1 cellular context compared by ENCODE assay signal in the genomic region with DNA sequence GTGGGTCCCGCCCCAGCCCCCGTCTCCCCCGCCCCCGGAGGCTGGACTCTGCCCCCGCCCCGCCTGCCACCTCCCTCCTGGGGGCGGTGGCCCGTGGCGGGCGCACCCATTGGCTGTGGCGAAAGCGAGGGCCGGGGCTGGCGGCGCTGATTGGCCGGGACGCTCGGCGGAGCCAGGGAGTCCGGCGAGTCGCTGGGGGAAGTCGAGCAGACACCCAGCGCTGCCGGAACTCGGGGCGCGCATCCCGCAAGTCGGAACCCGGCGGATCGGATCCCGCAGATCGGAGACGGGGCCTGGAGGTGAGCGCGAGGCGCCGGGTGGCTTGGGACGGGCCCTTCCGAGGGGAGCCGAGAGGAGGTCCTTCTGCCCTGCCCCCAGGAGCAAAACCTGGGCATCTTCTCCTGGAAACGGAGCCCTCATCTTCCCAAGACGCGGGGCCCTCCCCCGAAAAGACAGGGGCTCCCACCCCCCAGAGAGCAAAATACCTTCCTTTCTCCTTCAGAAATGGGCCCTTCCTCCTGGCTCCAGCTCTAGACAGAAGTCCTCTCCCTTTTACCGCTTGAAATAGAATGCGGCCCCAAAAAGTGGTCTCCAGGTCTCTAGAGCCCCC.
A peak's percentile ranks its signal among the peaks of the same experiment; 100 is the strongest.
TF ChIP-seq lines count a peak whose summit lies in the region.

A gene (plus strand): TSS at position 205 of the 610 bp plus-strand sequence. CDS start 61,123 bp downstream, outside the sequence.

TF ChIP-seq in HepG2, 621 proteins besides CTCF, POLR2A, EP300 and RAD21 (continued from another document and continues in another):
- TF ChIP-seq, protein P1, sequence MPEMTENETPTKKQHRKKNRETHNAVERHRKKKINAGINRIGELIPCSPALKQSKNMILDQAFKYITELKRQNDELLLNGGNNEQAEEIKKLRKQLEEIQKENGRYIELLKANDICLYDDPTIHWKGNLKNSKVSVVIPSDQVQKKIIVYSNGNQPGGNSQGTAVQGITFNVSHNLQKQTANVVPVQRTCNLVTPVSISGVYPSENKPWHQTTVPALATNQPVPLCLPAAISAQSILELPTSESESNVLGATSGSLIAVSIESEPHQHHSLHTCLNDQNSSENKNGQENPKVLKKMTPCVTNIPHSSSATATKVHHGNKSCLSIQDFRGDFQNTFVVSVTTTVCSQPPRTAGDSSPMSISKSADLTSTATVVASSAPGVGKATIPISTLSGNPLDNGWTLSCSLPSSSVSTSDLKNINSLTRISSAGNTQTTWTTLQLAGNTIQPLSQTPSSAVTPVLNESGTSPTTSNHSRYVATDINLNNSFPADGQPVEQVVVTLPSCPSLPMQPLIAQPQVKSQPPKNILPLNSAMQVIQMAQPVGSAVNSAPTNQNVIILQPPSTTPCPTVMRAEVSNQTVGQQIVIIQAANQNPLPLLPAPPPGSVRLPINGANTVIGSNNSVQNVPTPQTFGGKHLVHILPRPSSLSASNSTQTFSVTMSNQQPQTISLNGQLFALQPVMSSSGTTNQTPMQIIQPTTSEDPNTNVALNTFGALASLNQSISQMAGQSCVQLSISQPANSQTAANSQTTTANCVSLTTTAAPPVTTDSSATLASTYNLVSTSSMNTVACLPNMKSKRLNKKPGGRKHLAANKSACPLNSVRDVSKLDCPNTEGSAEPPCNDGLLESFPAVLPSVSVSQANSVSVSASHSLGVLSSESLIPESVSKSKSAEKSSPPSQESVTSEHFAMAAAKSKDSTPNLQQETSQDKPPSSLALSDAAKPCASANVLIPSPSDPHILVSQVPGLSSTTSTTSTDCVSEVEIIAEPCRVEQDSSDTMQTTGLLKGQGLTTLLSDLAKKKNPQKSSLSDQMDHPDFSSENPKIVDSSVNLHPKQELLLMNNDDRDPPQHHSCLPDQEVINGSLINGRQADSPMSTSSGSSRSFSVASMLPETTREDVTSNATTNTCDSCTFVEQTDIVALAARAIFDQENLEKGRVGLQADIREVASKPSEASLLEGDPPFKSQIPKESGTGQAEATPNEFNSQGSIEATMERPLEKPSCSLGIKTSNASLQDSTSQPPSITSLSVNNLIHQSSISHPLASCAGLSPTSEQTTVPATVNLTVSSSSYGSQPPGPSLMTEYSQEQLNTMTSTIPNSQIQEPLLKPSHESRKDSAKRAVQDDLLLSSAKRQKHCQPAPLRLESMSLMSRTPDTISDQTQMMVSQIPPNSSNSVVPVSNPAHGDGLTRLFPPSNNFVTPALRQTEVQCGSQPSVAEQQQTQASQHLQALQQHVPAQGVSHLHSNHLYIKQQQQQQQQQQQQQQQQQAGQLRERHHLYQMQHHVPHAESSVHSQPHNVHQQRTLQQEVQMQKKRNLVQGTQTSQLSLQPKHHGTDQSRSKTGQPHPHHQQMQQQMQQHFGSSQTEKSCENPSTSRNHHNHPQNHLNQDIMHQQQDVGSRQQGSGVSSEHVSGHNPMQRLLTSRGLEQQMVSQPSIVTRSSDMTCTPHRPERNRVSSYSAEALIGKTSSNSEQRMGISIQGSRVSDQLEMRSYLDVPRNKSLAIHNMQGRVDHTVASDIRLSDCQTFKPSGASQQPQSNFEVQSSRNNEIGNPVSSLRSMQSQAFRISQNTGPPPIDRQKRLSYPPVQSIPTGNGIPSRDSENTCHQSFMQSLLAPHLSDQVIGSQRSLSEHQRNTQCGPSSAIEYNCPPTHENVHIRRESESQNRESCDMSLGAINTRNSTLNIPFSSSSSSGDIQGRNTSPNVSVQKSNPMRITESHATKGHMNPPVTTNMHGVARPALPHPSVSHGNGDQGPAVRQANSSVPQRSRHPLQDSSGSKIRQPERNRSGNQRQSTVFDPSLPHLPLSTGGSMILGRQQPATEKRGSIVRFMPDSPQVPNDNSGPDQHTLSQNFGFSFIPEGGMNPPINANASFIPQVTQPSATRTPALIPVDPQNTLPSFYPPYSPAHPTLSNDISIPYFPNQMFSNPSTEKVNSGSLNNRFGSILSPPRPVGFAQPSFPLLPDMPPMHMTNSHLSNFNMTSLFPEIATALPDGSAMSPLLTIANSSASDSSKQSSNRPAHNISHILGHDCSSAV (CRISPR knock-in tag; IDR thresholded peaks at IDR 0.05; ENCODE audit: borderline replicate concordance) = no peak
- no peak for TF ChIP-seq TRIM24 (CRISPR knock-in tag; IDR thresholded peaks at IDR 0.05)
- TF ChIP-seq ZNF138 (CRISPR knock-in tag; IDR thresholded peaks at IDR 0.05; ENCODE audit: low read depth) = no peak
- TF ChIP-seq, protein P2, sequence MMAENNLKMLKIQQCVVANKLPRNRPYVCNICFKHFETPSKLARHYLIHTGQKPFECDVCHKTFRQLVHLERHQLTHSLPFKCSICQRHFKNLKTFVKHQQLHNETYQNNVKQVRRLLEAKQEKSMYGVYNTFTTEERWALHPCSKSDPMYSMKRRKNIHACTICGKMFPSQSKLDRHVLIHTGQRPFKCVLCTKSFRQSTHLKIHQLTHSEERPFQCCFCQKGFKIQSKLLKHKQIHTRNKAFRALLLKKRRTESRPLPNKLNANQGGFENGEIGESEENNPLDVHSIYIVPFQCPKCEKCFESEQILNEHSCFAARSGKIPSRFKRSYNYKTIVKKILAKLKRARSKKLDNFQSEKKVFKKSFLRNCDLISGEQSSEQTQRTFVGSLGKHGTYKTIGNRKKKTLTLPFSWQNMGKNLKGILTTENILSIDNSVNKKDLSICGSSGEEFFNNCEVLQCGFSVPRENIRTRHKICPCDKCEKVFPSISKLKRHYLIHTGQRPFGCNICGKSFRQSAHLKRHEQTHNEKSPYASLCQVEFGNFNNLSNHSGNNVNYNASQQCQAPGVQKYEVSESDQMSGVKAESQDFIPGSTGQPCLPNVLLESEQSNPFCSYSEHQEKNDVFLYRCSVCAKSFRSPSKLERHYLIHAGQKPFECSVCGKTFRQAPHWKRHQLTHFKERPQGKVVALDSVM (CRISPR knock-in tag; IDR thresholded peaks at IDR 0.05) = no peak
- peak; percentile 88 for TF ChIP-seq SAP130 (CRISPR knock-in tag; IDR thresholded peaks at IDR 0.05; ENCODE audit: low read depth)
- TF ChIP-seq, protein P3, sequence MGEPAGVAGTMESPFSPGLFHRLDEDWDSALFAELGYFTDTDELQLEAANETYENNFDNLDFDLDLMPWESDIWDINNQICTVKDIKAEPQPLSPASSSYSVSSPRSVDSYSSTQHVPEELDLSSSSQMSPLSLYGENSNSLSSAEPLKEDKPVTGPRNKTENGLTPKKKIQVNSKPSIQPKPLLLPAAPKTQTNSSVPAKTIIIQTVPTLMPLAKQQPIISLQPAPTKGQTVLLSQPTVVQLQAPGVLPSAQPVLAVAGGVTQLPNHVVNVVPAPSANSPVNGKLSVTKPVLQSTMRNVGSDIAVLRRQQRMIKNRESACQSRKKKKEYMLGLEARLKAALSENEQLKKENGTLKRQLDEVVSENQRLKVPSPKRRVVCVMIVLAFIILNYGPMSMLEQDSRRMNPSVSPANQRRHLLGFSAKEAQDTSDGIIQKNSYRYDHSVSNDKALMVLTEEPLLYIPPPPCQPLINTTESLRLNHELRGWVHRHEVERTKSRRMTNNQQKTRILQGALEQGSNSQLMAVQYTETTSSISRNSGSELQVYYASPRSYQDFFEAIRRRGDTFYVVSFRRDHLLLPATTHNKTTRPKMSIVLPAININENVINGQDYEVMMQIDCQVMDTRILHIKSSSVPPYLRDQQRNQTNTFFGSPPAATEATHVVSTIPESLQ (CRISPR knock-in tag; conservative IDR thresholded peaks at IDR 0.05) = no peak
- TF ChIP-seq, protein P4, sequence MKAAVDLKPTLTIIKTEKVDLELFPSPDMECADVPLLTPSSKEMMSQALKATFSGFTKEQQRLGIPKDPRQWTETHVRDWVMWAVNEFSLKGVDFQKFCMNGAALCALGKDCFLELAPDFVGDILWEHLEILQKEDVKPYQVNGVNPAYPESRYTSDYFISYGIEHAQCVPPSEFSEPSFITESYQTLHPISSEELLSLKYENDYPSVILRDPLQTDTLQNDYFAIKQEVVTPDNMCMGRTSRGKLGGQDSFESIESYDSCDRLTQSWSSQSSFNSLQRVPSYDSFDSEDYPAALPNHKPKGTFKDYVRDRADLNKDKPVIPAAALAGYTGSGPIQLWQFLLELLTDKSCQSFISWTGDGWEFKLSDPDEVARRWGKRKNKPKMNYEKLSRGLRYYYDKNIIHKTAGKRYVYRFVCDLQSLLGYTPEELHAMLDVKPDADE (CRISPR knock-in tag; IDR thresholded peaks at IDR 0.05) = no peak
- TF ChIP-seq, protein P5, sequence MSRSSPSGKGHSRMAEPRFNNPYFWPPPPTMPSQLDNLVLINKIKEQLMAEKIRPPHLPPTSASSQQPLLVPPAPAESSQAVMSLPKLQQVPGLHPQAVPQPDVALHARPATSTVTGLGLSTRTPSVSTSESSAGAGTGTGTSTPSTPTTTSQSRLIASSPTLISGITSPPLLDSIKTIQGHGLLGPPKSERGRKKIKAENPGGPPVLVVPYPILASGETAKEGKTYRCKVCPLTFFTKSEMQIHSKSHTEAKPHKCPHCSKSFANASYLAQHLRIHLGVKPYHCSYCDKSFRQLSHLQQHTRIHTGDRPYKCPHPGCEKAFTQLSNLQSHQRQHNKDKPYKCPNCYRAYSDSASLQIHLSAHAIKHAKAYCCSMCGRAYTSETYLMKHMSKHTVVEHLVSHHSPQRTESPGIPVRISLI (CRISPR knock-in tag; IDR thresholded peaks at IDR 0.05; ENCODE audit: borderline replicate concordance) = no peak; the same call in 1 of the 2 replicates
- TF ChIP-seq ZNF180 (CRISPR knock-in tag; IDR thresholded peaks at IDR 0.05; ENCODE audit: borderline replicate concordance, low read depth) = no peak
- TF ChIP-seq PITX1 (CRISPR knock-in tag; IDR thresholded peaks at IDR 0.05) = peak; percentile 25; the same call in 1 of the 2 replicates
- TF ChIP-seq ZNF333 (CRISPR knock-in tag; IDR thresholded peaks at IDR 0.05; ENCODE audit: borderline replicate concordance) = peak; percentile 95; the same call in 1 of the 2 replicates
- TF ChIP-seq, protein P6, sequence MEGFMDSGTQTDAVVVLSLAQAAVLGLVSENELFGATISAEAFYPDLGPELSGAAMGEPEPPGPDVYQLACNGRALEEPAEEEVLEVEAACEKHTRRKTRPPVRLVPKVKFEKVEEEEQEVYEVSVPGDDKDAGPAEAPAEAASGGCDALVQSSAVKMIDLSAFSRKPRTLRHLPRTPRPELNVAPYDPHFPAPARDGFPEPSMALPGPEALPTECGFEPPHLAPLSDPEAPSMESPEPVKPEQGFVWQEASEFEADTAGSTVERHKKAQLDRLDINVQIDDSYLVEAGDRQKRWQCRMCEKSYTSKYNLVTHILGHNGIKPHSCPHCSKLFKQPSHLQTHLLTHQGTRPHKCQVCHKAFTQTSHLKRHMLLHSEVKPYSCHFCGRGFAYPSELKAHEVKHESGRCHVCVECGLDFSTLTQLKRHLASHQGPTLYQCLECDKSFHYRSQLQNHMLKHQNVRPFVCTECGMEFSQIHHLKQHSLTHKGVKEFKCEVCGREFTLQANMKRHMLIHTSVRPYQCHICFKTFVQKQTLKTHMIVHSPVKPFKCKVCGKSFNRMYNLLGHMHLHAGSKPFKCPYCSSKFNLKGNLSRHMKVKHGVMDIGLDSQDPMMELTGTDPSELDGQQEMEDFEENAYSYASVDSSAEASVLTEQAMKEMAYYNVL (CRISPR knock-in tag; IDR thresholded peaks at IDR 0.05; ENCODE audit: borderline replicate concordance) = peak; percentile 48; the same call in 1 of the 2 replicates
- TF ChIP-seq, protein P7, sequence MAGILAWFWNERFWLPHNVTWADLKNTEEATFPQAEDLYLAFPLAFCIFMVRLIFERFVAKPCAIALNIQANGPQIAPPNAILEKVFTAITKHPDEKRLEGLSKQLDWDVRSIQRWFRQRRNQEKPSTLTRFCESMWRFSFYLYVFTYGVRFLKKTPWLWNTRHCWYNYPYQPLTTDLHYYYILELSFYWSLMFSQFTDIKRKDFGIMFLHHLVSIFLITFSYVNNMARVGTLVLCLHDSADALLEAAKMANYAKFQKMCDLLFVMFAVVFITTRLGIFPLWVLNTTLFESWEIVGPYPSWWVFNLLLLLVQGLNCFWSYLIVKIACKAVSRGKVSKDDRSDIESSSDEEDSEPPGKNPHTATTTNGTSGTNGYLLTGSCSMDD (CRISPR knock-in tag; IDR thresholded peaks at IDR 0.05) = no peak
- TF ChIP-seq SCMH1 (CRISPR knock-in tag; IDR thresholded peaks at IDR 0.05; ENCODE audit: borderline replicate concordance) = no peak
- peak; percentile 92 for TF ChIP-seq SIN3A (IDR thresholded peaks at IDR 0.05; ENCODE audit: borderline replicate concordance, low read depth, low read length)
- peak; percentile 93 for TF ChIP-seq TGIF2 (CRISPR knock-in tag; IDR thresholded peaks at IDR 0.05)
- TF ChIP-seq, protein P8, sequence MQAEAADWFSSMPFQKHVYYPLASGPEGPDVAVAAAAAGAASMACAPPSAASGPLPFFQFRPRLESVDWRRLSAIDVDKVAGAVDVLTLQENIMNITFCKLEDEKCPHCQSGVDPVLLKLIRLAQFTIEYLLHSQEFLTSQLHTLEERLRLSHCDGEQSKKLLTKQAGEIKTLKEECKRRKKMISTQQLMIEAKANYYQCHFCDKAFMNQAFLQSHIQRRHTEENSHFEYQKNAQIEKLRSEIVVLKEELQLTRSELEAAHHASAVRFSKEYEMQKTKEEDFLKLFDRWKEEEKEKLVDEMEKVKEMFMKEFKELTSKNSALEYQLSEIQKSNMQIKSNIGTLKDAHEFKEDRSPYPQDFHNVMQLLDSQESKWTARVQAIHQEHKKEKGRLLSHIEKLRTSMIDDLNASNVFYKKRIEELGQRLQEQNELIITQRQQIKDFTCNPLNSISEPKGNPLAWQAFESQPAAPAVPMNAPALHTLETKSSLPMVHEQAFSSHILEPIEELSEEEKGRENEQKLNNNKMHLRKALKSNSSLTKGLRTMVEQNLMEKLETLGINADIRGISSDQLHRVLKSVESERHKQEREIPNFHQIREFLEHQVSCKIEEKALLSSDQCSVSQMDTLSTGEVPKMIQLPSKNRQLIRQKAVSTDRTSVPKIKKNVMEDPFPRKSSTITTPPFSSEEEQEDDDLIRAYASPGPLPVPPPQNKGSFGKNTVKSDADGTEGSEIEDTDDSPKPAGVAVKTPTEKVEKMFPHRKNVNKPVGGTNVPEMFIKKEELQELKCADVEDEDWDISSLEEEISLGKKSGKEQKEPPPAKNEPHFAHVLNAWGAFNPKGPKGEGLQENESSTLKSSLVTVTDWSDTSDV (CRISPR knock-in tag; IDR thresholded peaks at IDR 0.05) = no peak
- peak; percentile 77 for TF ChIP-seq AGO2 (optimal IDR thresholded peaks at IDR 0.05; ENCODE audit: low read depth, low read length)
- TF ChIP-seq ZNF3 (CRISPR knock-in tag; IDR thresholded peaks at IDR 0.05) = no peak
- no peak for TF ChIP-seq ETV6 (CRISPR knock-in tag; conservative IDR thresholded peaks at IDR 0.05)
- no peak for TF ChIP-seq ARID2 (CRISPR knock-in tag; IDR thresholded peaks at IDR 0.05; ENCODE audit: borderline replicate concordance)
- TF ChIP-seq NFE2 (CRISPR knock-in tag; IDR thresholded peaks at IDR 0.05) = no peak
- no peak for TF ChIP-seq MATR3 (CRISPR knock-in tag; IDR thresholded peaks at IDR 0.05)
- peak; percentile 71; the same call in 1 of the 2 replicates for TF ChIP-seq ZNF558 (CRISPR knock-in tag; IDR thresholded peaks at IDR 0.05; ENCODE audit: borderline replicate concordance)
- peak; percentile 82 for TF ChIP-seq MEIS2 (CRISPR knock-in tag; IDR thresholded peaks at IDR 0.05)
- TF ChIP-seq, protein P9, sequence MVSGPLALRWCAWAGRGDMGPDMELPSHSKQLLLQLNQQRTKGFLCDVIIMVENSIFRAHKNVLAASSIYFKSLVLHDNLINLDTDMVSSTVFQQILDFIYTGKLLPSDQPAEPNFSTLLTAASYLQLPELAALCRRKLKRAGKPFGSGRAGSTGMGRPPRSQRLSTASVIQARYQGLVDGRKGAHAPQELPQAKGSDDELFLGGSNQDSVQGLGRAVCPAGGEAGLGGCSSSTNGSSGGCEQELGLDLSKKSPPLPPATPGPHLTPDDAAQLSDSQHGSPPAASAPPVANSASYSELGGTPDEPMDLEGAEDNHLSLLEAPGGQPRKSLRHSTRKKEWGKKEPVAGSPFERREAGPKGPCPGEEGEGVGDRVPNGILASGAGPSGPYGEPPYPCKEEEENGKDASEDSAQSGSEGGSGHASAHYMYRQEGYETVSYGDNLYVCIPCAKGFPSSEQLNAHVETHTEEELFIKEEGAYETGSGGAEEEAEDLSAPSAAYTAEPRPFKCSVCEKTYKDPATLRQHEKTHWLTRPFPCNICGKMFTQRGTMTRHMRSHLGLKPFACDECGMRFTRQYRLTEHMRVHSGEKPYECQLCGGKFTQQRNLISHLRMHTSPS (CRISPR knock-in tag; IDR thresholded peaks at IDR 0.05; ENCODE audit: low read depth) = 0 out of 2 replicates have a peak, but pooled peaks have one; percentile 12
- peak; percentile 69; the same call in 1 of the 2 replicates for TF ChIP-seq MYC (CRISPR knock-in tag; IDR thresholded peaks at IDR 0.05; ENCODE audit: borderline replicate concordance)
- TF ChIP-seq ZNF496 (CRISPR knock-in tag; IDR thresholded peaks at IDR 0.05; ENCODE audit: insufficient replicate concordance) = no peak
